ENCODE assay signal across 15 cellular contexts in genomic region chr11:73972187-73972586, GRCh38. TPM values are rescaled to one million over a fixed set of nuclear protein-coding genes. Genes with fewer than 3 reads are reported as not detected.
DNase-seq lines count a peak whose midpoint lies in the region; ATAC-seq and TF ChIP-seq lines count a peak whose summit lies in the region.
"Had no signal": no experiment of that assay in that cellular context is flagged by ENCODE, and none has a peak within 500 bp of the region (broad histone marks: within the 10 kb centered on the region; RNA-seq: fewer than 3 reads in every experiment).

No MANE protein-coding gene starts in this region.

- H4K91ac ChIP-seq in H9 (ENCODE audit: insufficient read length, low read depth, low read length) = no peak overlapping the region

- peaks cover 19% of the 10 kb centered on the region for H3K36me3 Mint-ChIP-seq in activated naive CD4-positive, alpha-beta T cell treated with anti-CD3 and anti-CD28 coated beads, Interleukin-2, amount 50 U/mL, for 24 hours
- H3K36me3 Mint-ChIP-seq in central memory CD8-positive, alpha-beta T cell (ENCODE audit: insufficient read depth) = peaks cover 67% of the 10 kb centered on the region
- peaks cover 4% of the 10 kb centered on the region for H3K36me3 Mint-ChIP-seq in type B pancreatic cell
- peaks cover 25 to 36% (median 34%) of the 10 kb centered on the region in 3 experiments; a peak in 6 of 7 replicates for H3K36me3 Mint-ChIP-seq in H9 (ENCODE audit: insufficient read depth in 1 of 3, low read depth in 3 of 3)

- peaks cover 98% of the 10 kb centered on the region for H3K4me1 Mint-ChIP-seq in activated naive CD4-positive, alpha-beta T cell treated with anti-CD3 and anti-CD28 coated beads, Interleukin-2, amount 50 U/mL, for 24 hours
- peaks cover 81% of the 10 kb centered on the region for H3K4me1 Mint-ChIP-seq in central memory CD8-positive, alpha-beta T cell
- H3K4me1 Mint-ChIP-seq in type B pancreatic cell (ENCODE audit: unreplicated experiment) = peaks cover 9% of the 10 kb centered on the region
- H3K4me1 Mint-ChIP-seq in H9 = peaks cover 0 to 5% of the 10 kb centered on the region in 2 experiments; a peak in 1 of 4 replicates

- H2BK12ac ChIP-seq in H9 (ENCODE audit: insufficient read length, low read depth, low read length) = no peak overlapping the region

- no peak overlapping the region for H3K18ac ChIP-seq in H9 (ENCODE audit: insufficient read length, low read depth, low read length)

- H4K20me1 ChIP-seq in H9 (ENCODE audit: control insufficient read depth, insufficient read depth, insufficient read length) = no peaks in the 10 kb centered on the region

- H3K27me3 ChIP-seq in H9 (ENCODE audit: insufficient read depth, low read length) = no peaks in the 10 kb centered on the region
- H3K27me3 ChIP-seq: adrenal gland, upper lobe of left lung had no signal

- no peak overlapping the region for H3K56ac ChIP-seq in H9 (ENCODE audit: insufficient read length, low read depth, low read length)

- H3K9me3 Mint-ChIP-seq in activated naive CD4-positive, alpha-beta T cell treated with anti-CD3 and anti-CD28 coated beads, Interleukin-2, amount 50 U/mL, for 24 hours = no peaks in the 10 kb centered on the region
- no peaks in the 10 kb centered on the region for H3K9me3 Mint-ChIP-seq in central memory CD8-positive, alpha-beta T cell
- H3K9me3 Mint-ChIP-seq in type B pancreatic cell = no peaks in the 10 kb centered on the region
- H3K9me3 Mint-ChIP-seq in H9 = no peaks in the 10 kb centered on the region

- H3K27ac ChIP-seq in H9 (ENCODE audit: insufficient read length, low read depth, low read length) = no peak overlapping the region
- H3K27ac ChIP-seq: adrenal gland, epithelial cell of prostate had no signal

- H2AFZ ChIP-seq in H9 (ENCODE audit: low read length) = no peak overlapping the region

- no peak overlapping the region for H2BK15ac ChIP-seq in H9 (ENCODE audit: low read depth, low read length)

- 80 to 93% methylated on average over 1 of the region's 1 CpG for WGBS in lower leg skin, 2 donors
- WGBS in H9 (ENCODE audit: extremely low coverage, insufficient read length, low lambda C conversion rate) = no CpG with 5 or more reads among the region's 1 CpG

- no peaks in the 10 kb centered on the region for H3K4me1 ChIP-seq in H9 (ENCODE audit: insufficient read depth, low read length)
- H3K4me1 ChIP-seq: adrenal gland had no signal

- DNase-seq in activated naive CD4-positive, alpha-beta T cell (lab: John Stamatoyannopoulos, UW) = no peak
- DNase-seq in central memory CD8-positive, alpha-beta T cell (ENCODE audit: low spot score in 2 of 2) = no peak
- DNase-seq in type B pancreatic cell (ENCODE audit: extremely low spot score, unreplicated experiment) = no peak
- no peak for DNase-seq in lower leg skin (ENCODE audit: low spot score in 2 of 2)
- no peak for DNase-seq in H9
- DNase-seq: adrenal gland; glutamatergic neuron; NCI-H1105 treated with DMSO at 0.1 percent for 48 hours; NCI-H2227 treated with DMSO at 0.1 percent for 48 hours; stimulated activated CD4-positive, alpha-beta T cell treated with anti-CD3 and anti-CD28 coated beads, Interleukin-1b, Interleukin-23, amount 100 ng/mL, for 48 hours had no signal

- H3K79me2 ChIP-seq in H9 (ENCODE audit: insufficient read depth, low read length) = no peaks in the 10 kb centered on the region

- no peak overlapping the region for H4K5ac ChIP-seq in H9 (ENCODE audit: insufficient read length, low read depth, low read length)

- intact Hi-C loops in lower leg skin (cut with DNase I; ENCODE audit: low total_unique reads) = no loop called here

- no peak for ATAC-seq in central memory CD8-positive, alpha-beta T cell (replicated peaks; ENCODE audit: extremely low read depth, poor library complexity, severe bottlenecking)
- no peak for ATAC-seq in HG02678 (IDR thresholded peaks at IDR 0.05; ENCODE audit: unreplicated experiment)

- no peak overlapping the region for H4K8ac ChIP-seq in H9 (replicated peaks; ENCODE audit: insufficient read length, low read depth, low read length)

- H3T11ph ChIP-seq in H9 (ENCODE audit: low read length) = no peak overlapping the region

- no peak overlapping the region for H3K4ac ChIP-seq in H9 (ENCODE audit: low read depth, low read length)

- TF ChIP-seq POLR2A in Raji (IDR thresholded peaks at IDR 0.05; ENCODE audit: insufficient read depth, low read depth, low read length) (peak; percentile 67; the same call in 1 of the 2 replicates), lower leg skin (IDR thresholded peaks at IDR 0.05) (no peak)

- no peak overlapping the region for H3K4me3 ChIP-seq in lower leg skin (ENCODE audit: low read depth, poor library complexity, severe bottlenecking)
- H3K4me3 ChIP-seq: adrenal gland, upper lobe of left lung had no signal

- H3K4me3 Mint-ChIP-seq in activated naive CD4-positive, alpha-beta T cell treated with anti-CD3 and anti-CD28 coated beads, Interleukin-2, amount 50 U/mL, for 24 hours = no peak overlapping the region
- peak overlapping the region; percentile 13 for H3K4me3 Mint-ChIP-seq in central memory CD8-positive, alpha-beta T cell
- H3K4me3 Mint-ChIP-seq in type B pancreatic cell (no peak overlapping the region), H9 (no peak overlapping the region)

- no peak overlapping the region for H3K23ac ChIP-seq in H9 (ENCODE audit: insufficient read length, low read depth, low read length)

- H2BK20ac ChIP-seq in H9 (ENCODE audit: low read depth, low read length, poor library complexity, severe bottlenecking) = no peak overlapping the region

- peak overlapping the region; percentile 87 for H3K27ac Mint-ChIP-seq in activated naive CD4-positive, alpha-beta T cell treated with anti-CD3 and anti-CD28 coated beads, Interleukin-2, amount 50 U/mL, for 24 hours
- H3K27ac Mint-ChIP-seq in central memory CD8-positive, alpha-beta T cell (ENCODE audit: low read depth) = peak overlapping the region; percentile 93
- peak overlapping the region; percentile 50 for H3K27ac Mint-ChIP-seq in type B pancreatic cell
- no peak overlapping the region for H3K27ac Mint-ChIP-seq in H9

- H3K14ac ChIP-seq in H9 (ENCODE audit: insufficient read depth, low read length) = no peak overlapping the region

- TF ChIP-seq CTCF in type B pancreatic cell (conservative IDR thresholded peaks at IDR 0.05) (no peak), lower leg skin (IDR thresholded peaks at IDR 0.05) (no peak), H9 (conservative IDR thresholded peaks at IDR 0.05) (no peak)

- no peak overlapping the region for H2AK5ac ChIP-seq in H9 (ENCODE audit: insufficient read length, low read length)

- H3K4me2 ChIP-seq in H9 (ENCODE audit: insufficient read depth, insufficient read length, low read length) = no peak overlapping the region

- no peaks in the 10 kb centered on the region for H3K23me2 ChIP-seq in H9 (ENCODE audit: insufficient read length, low read depth, low read length, poor library complexity, severe bottlenecking)

- H3K79me1 ChIP-seq in H9 (ENCODE audit: insufficient read depth, low read depth, low read length, poor library complexity, severe bottlenecking) = no peaks in the 10 kb centered on the region

- H2BK120ac ChIP-seq in H9 (ENCODE audit: low read depth, low read length, poor library complexity, severe bottlenecking) = no peak overlapping the region

- no peak overlapping the region for H3K9ac ChIP-seq in H9 (ENCODE audit: extremely low read depth, insufficient read length, low read length)

- no peaks in the 10 kb centered on the region for H3K9me3 ChIP-seq in H9 (ENCODE audit: control insufficient read depth, low read depth, low read length)
- H3K9me3 ChIP-seq: adrenal gland, upper lobe of left lung had no signal

- no peaks in the 10 kb centered on the region for H3K27me3 Mint-ChIP-seq in activated naive CD4-positive, alpha-beta T cell treated with anti-CD3 and anti-CD28 coated beads, Interleukin-2, amount 50 U/mL, for 24 hours
- H3K27me3 Mint-ChIP-seq in central memory CD8-positive, alpha-beta T cell = no peaks in the 10 kb centered on the region
- no peaks in the 10 kb centered on the region for H3K27me3 Mint-ChIP-seq in type B pancreatic cell
- peaks cover 2% of the 10 kb centered on the region for H3K27me3 Mint-ChIP-seq in H9 (ENCODE audit: low read depth)

- no peak overlapping the region for H2BK5ac ChIP-seq in H9 (ENCODE audit: insufficient read length, low read length)

RNA-seq across cellular contexts. Expression of gene UCP2, which starts 10.5 kb away (rescaled TPM):
- total RNA-seq in type B pancreatic cell (ENCODE audit: low replicate concordance) (70.4 and 104 TPM in 2 replicates), lower leg skin (10 to 100 TPM in 2 of 4 donors, 1 to 10 TPM in 2; 2.2 to 14.0 (median 10.1) TPM), H9 (2021) (58.3 and 62.1 TPM in 2 replicates)

RNA-seq across cellular contexts. Expression of gene DNAJB13, which starts 21.4 kb away (rescaled TPM):
- 2.8 TPM in 1 of 2 replicates, not detected in the other for total RNA-seq in type B pancreatic cell (ENCODE audit: low replicate concordance)
- under 1 TPM in 1 of 4 donors, not detected in 3; 0.42 TPM for total RNA-seq in lower leg skin
- not detected in 2 replicates for total RNA-seq in H9 (2021)

RNA-seq across cellular contexts. Expression of gene UCP3, which starts 36.7 kb away (rescaled TPM):
- 2.4 and 3.7 TPM in 2 replicates for total RNA-seq in type B pancreatic cell (ENCODE audit: low replicate concordance)
- 1 to 10 TPM in 3 of 4 donors, under 1 TPM in 1; 0.68 to 6.4 (median 3.6) TPM for total RNA-seq in lower leg skin
- 0.77 and 0.85 TPM in 2 replicates for total RNA-seq in H9 (2021)

Comparison
In these comparisons a context has a peak if more than half of its experiments do, and no peak if none do; other contexts are left out.
1. H3K27ac Mint-ChIP-seq: peak in activated naive CD4-positive, alpha-beta T cell treated with anti-CD3 and anti-CD28 coated beads, Interleukin-2, amount 50 U/mL, for 24 hours (single experiment), central memory CD8-positive, alpha-beta T cell (single experiment) and type B pancreatic cell (single experiment); none in H9 (0 of 3).